ENCODE assay signal across 16 cellular contexts in the genomic region with DNA sequence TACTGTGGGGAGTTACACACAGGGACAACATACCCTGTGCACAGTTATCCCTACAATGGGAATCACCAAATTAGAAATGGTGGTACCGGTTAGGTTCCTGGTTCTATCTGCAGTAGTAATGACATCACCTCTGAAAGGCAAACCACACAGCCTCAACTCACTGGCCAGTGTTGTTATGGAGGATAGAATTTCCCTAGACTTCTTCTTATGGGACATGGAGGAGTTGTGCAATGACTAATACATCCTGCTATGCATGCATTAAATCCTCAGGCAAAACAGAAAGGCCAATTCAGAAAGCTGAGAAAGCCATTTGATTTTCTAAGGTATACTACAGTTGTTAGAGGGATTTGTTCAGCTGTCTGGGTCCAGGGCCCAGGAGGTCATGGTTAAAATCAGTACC.
DNase-seq lines count a peak whose midpoint lies in the region; ATAC-seq, FAIRE-seq and TF ChIP-seq lines count a peak whose summit lies in the region.
"Had no signal": no experiment of that assay in that cellular context is flagged by ENCODE, and none has a peak within 500 bp of the region (broad histone marks: within the 10 kb centered on the region; RNA-seq: fewer than 3 reads in every experiment).

No MANE protein-coding gene starts in this region.

- no peak overlapping the region for H3K4me2 ChIP-seq in keratinocyte (ENCODE audit: control insufficient read depth, extremely low read depth, insufficient read depth, low read depth, low read length)
- H3K4me2 ChIP-seq: BLaER1 had no signal

- H3K36me3 ChIP-seq in keratinocyte (ENCODE audit: control insufficient read depth in 2 of 2, extremely low read depth in 1 of 2, insufficient read depth in 2 of 2, low read length in 2 of 2) (no peaks in the 10 kb centered on the region), right atrium auricular region (no peaks in the 10 kb centered on the region)
- H3K36me3 ChIP-seq: BLaER1, upper lobe of right lung had no signal

- H3K27ac Mint-ChIP-seq in T-helper 17 cell (no peak overlapping the region), nephron progenitor cell (no peak overlapping the region)
- H3K27ac Mint-ChIP-seq: activated CD4-positive, alpha-beta memory T cell treated with anti-CD3 and anti-CD28 coated beads for 36 hours; activated naive CD4-positive, alpha-beta T cell treated with anti-CD3 and anti-CD28 coated beads, Interleukin-2, amount 50 U/mL, for 24 hours had no signal

- no peaks in the 10 kb centered on the region for H3K4me1 Mint-ChIP-seq in T-helper 17 cell
- no peaks in the 10 kb centered on the region for H3K4me1 Mint-ChIP-seq in nephron progenitor cell
- H3K4me1 Mint-ChIP-seq: activated naive CD4-positive, alpha-beta T cell treated with anti-CD3 and anti-CD28 coated beads, Interleukin-2, amount 50 U/mL, for 24 hours had no signal

- H3K27ac ChIP-seq in keratinocyte (ENCODE audit: control insufficient read depth, insufficient read depth, low read length) (no peak overlapping the region), right atrium auricular region (no peak overlapping the region)
- H3K27ac ChIP-seq: BLaER1, dorsolateral prefrontal cortex, upper lobe of right lung had no signal

- dilution Hi-C loops in keratinocyte (cut with MboI; ENCODE audit: extremely low pct_ligation_motif_present, low sequenced_read_pairs) = no loop called here

- POLR2A ChIA-PET in AG04449 (lab: Yijun Ruan, JAX) = no interaction called here

- H3K27me3 ChIP-seq in keratinocyte (ENCODE audit: control insufficient read depth, extremely low read depth, insufficient read depth, low read length) (no peaks in the 10 kb centered on the region), right atrium auricular region (no peaks in the 10 kb centered on the region)
- H3K27me3 ChIP-seq: BLaER1, upper lobe of right lung had no signal

- no peak for TF ChIP-seq CTCF in AG04449 (IDR thresholded peaks at IDR 0.05; ENCODE audit: insufficient read depth, low read length, missing control alignments)
- TF ChIP-seq CTCF in astrocyte of the spinal cord (IDR thresholded peaks at IDR 0.05; ENCODE audit: low read depth, low read length) = no peak
- no peak for TF ChIP-seq CTCF in keratinocyte (optimal IDR thresholded peaks at IDR 0.05 in 1 of 3, IDR thresholded peaks at IDR 0.05 in 1 of 3, conservative IDR thresholded peaks at IDR 0.05 in 1 of 3; ENCODE audit: extremely low read depth in 1 of 3, insufficient read depth in 2 of 3, low read length in 3 of 3)
- no peak for TF ChIP-seq CTCF in nephron progenitor cell (IDR thresholded peaks at IDR 0.05)
- TF ChIP-seq CTCF in right atrium auricular region (IDR thresholded peaks at IDR 0.05) = no peak

- CTCF ChIA-PET in AG04449 (lab: Yijun Ruan, JAX) = no interaction called here

- H3K36me3 Mint-ChIP-seq in T-helper 17 cell (ENCODE audit: low read depth) = no peaks in the 10 kb centered on the region
- H3K36me3 Mint-ChIP-seq in nephron progenitor cell (ENCODE audit: low read depth) = no peaks in the 10 kb centered on the region
- H3K36me3 Mint-ChIP-seq: activated CD4-positive, alpha-beta memory T cell treated with anti-CD3 and anti-CD28 coated beads for 36 hours; activated naive CD4-positive, alpha-beta T cell treated with anti-CD3 and anti-CD28 coated beads, Interleukin-2, amount 50 U/mL, for 24 hours had no signal

- no peak overlapping the region for H3K9ac ChIP-seq in keratinocyte (ENCODE audit: control insufficient read depth, extremely low read depth, insufficient read depth, low read length)
- H3K9ac ChIP-seq: BLaER1 had no signal

- H3K4me3 ChIP-seq in AG04449 (ENCODE audit: low read depth, low read length) = no peak overlapping the region
- H3K4me3 ChIP-seq in astrocyte of the spinal cord (ENCODE audit: low read depth, low read length) = no peak overlapping the region
- no peak overlapping the region for H3K4me3 ChIP-seq in keratinocyte (ENCODE audit: control insufficient read depth in 2 of 3, extremely low read depth in 1 of 3, insufficient read depth in 2 of 3, low read depth in 1 of 3, low read length in 3 of 3)
- no peak overlapping the region for H3K4me3 ChIP-seq in right atrium auricular region
- H3K4me3 ChIP-seq: BLaER1, dorsolateral prefrontal cortex, upper lobe of right lung had no signal

- H3K4me3 Mint-ChIP-seq in T-helper 17 cell = no peak overlapping the region
- no peak overlapping the region for H3K4me3 Mint-ChIP-seq in nephron progenitor cell
- H3K4me3 Mint-ChIP-seq: activated CD4-positive, alpha-beta memory T cell treated with anti-CD3 and anti-CD28 coated beads for 36 hours; activated naive CD4-positive, alpha-beta T cell treated with anti-CD3 and anti-CD28 coated beads, Interleukin-2, amount 50 U/mL, for 24 hours had no signal

- no peak for ATAC-seq in T-helper 17 cell
- ATAC-seq: sciatic nerve, upper lobe of right lung had no signal

- DNase-seq in AG04449 (ENCODE audit: low read depth, low spot score) (peak; percentile 70), HK-2 (ENCODE audit: unreplicated experiment) (peak; percentile 19), astrocyte of the spinal cord (ENCODE audit: low read depth, low spot score) (peak; percentile 89), keratinocyte (ENCODE audit: low read depth, low spot score) (no peak), T-helper 17 cell (no peak), nephron progenitor cell (no peak), right atrium auricular region (ENCODE audit: low spot score) (no peak)
- no peak for DNase-seq in effector CD8-positive, alpha-beta T cell (lab: John Stamatoyannopoulos, UW)
- DNase-seq: activated CD4-positive, alpha-beta memory T cell treated with anti-CD3 and anti-CD28 coated beads for 36 hours; dorsolateral prefrontal cortex; GF-D8; NCI-H82; upper lobe of right lung had no signal

- no peaks in the 10 kb centered on the region for H4K20me1 ChIP-seq in keratinocyte (ENCODE audit: control insufficient read depth, extremely low read depth, insufficient read depth, low read length)
- H4K20me1 ChIP-seq: BLaER1 had no signal

- no peaks in the 10 kb centered on the region for H3K9me3 Mint-ChIP-seq in nephron progenitor cell
- H3K9me3 Mint-ChIP-seq: activated CD4-positive, alpha-beta memory T cell treated with anti-CD3 and anti-CD28 coated beads for 36 hours; activated naive CD4-positive, alpha-beta T cell treated with anti-CD3 and anti-CD28 coated beads, Interleukin-2, amount 50 U/mL, for 24 hours had no signal

- no peaks in the 10 kb centered on the region for H3K79me2 ChIP-seq in keratinocyte (ENCODE audit: control insufficient read depth, insufficient read depth, low read length)

- peak overlapping the region; percentile 62 for H2AFZ ChIP-seq in keratinocyte (ENCODE audit: control insufficient read depth, low read length)

- H3K4me1 ChIP-seq in keratinocyte (ENCODE audit: control insufficient read depth, extremely low read depth, insufficient read depth, low read length) (peaks cover 6% of the 10 kb centered on the region), right atrium auricular region (no peaks in the 10 kb centered on the region)
- H3K4me1 ChIP-seq: BLaER1, upper lobe of right lung had no signal

- peak; percentile 92 for FAIRE-seq in keratinocyte (lab: Jason Lieb, UNC)

- in situ Hi-C loops in astrocyte of the spinal cord (cut with HindIII; ENCODE audit: low sequenced_read_pairs) = no loop called here

- H3K27me3 Mint-ChIP-seq in T-helper 17 cell = no peaks in the 10 kb centered on the region
- H3K27me3 Mint-ChIP-seq in nephron progenitor cell (ENCODE audit: low read depth, poor library complexity) = no peaks in the 10 kb centered on the region
- H3K27me3 Mint-ChIP-seq: activated CD4-positive, alpha-beta memory T cell treated with anti-CD3 and anti-CD28 coated beads for 36 hours; activated naive CD4-positive, alpha-beta T cell treated with anti-CD3 and anti-CD28 coated beads, Interleukin-2, amount 50 U/mL, for 24 hours had no signal

- no peaks in the 10 kb centered on the region for H3K9me3 ChIP-seq in keratinocyte (ENCODE audit: control insufficient read depth, low read depth, low read length)
- no peaks in the 10 kb centered on the region for H3K9me3 ChIP-seq in T-helper 17 cell (ENCODE audit: control insufficient read depth, low read length, poor library complexity, severe bottlenecking)
- H3K9me3 ChIP-seq in right atrium auricular region = no peaks in the 10 kb centered on the region
- H3K9me3 ChIP-seq: BLaER1, upper lobe of right lung had no signal

- no peaks in the 10 kb centered on the region for H3K9me1 ChIP-seq in keratinocyte (ENCODE audit: control insufficient read depth, extremely low read depth, insufficient read depth, low read length)

Comparison
In these comparisons a context has a peak if more than half of its experiments do, and no peak if none do; other contexts are left out.
1. DNase-seq: peak in AG04449 (single experiment), HK-2 (single experiment) and astrocyte of the spinal cord (single experiment); none in keratinocyte (single experiment), T-helper 17 cell (0 of 3), effector CD8-positive, alpha-beta T cell (single experiment), nephron progenitor cell (single experiment) and right atrium auricular region (single experiment).